Comparison of ENCODE assay signal across 13 cellular contexts in genomic region chr13:49938921-49939320, GRCh38. TPM values are rescaled to one million over a fixed set of nuclear protein-coding genes. Genes with fewer than 3 reads are reported as not detected.
DNase-seq lines count a peak whose midpoint lies in the region; ATAC-seq and TF ChIP-seq lines count a peak whose summit lies in the region.
"Had no signal": no experiment of that assay in that cellular context is flagged by ENCODE, and none has a peak within 500 bp of the region (broad histone marks: within the 10 kb centered on the region; RNA-seq: fewer than 3 reads in every experiment).

No MANE protein-coding gene starts in this region.

- no peak for TF ChIP-seq CTCF in type B pancreatic cell (conservative IDR thresholded peaks at IDR 0.05)

- H3K27me3 ChIP-seq in mucosa of stomach (ENCODE audit: control insufficient read depth, insufficient read depth, low read length) = no peaks in the 10 kb centered on the region

- peak overlapping the region; percentile 57 for H3K4me3 Mint-ChIP-seq in type B pancreatic cell
- H3K4me3 Mint-ChIP-seq: activated CD4-positive, alpha-beta T cell treated with anti-CD3 and anti-CD28 coated beads for 36 hours had no signal

- no peaks in the 10 kb centered on the region for H3K9me3 ChIP-seq in mucosa of stomach (ENCODE audit: control insufficient read depth, low read length)

- H3K4me1 Mint-ChIP-seq in type B pancreatic cell (ENCODE audit: unreplicated experiment) = peaks cover 9% of the 10 kb centered on the region

- no peak overlapping the region for H3K27ac Mint-ChIP-seq in type B pancreatic cell
- H3K27ac Mint-ChIP-seq: activated CD4-positive, alpha-beta T cell treated with anti-CD3 and anti-CD28 coated beads for 36 hours; activated T-helper 2 cell treated with anti-CD3 and anti-CD28 coated beads, Interferon-gamma antibody, Interleukin-2, Interleukin-4, amounts not matched to agents 10 μg/mL and 5 μg/mL and 100 μg/mL, durations not matched to agents 14 hours and 24 hours and 36 hours had no signal

- DNase-seq in Right ventricle myocardium superior = peak; percentile 46
- DNase-seq in cardiac septum (ENCODE audit: low spot score) = no peak
- peak; percentile 10 for DNase-seq in globus pallidus (ENCODE audit: low spot score)
- DNase-seq in type B pancreatic cell (ENCODE audit: extremely low spot score, unreplicated experiment) = no peak
- DNase-seq in NCI-H146 (lab: John Stamatoyannopoulos, UW) = no peak
- no peak for DNase-seq in NCI-H524 (lab: John Stamatoyannopoulos, UW)
- DNase-seq in NCI-H2196 (lab: John Stamatoyannopoulos, UW; ENCODE audit: unreplicated experiment) = no peak
- DNase-seq: 8988T; activated CD4-positive, alpha-beta T cell treated with anti-CD3 and anti-CD28 coated beads for 36 hours; stimulated activated CD4-positive, alpha-beta T cell treated with anti-CD3 and anti-CD28 coated beads, Interleukin-2, amount 100 ng/mL, for 48 hours had no signal

- no peaks in the 10 kb centered on the region for H3K27me3 Mint-ChIP-seq in type B pancreatic cell
- H3K27me3 Mint-ChIP-seq: activated CD4-positive, alpha-beta T cell treated with anti-CD3 and anti-CD28 coated beads for 36 hours had no signal

- no peaks in the 10 kb centered on the region for H3K36me3 ChIP-seq in mucosa of stomach (ENCODE audit: control insufficient read depth, insufficient read depth, low read length)

- H3K36me3 Mint-ChIP-seq in type B pancreatic cell = no peaks in the 10 kb centered on the region

- no peak overlapping the region for H3K4me3 ChIP-seq in mucosa of stomach (ENCODE audit: low read length)

- H3K4me1 ChIP-seq in mucosa of stomach (ENCODE audit: control insufficient read depth, insufficient read depth, low read length) = peaks cover 11% of the 10 kb centered on the region

- intact Hi-C loops in Right ventricle myocardium superior (cut with DNase I) (no loop called here), cardiac septum (cut with DNase I) (loop anchor here (5.0 kb wide), 1 partner anchor 58 kb away; the partner anchor contains the start of gene TRIM13)

- peak overlapping the region; percentile 17 for H3K9ac ChIP-seq in mucosa of stomach (ENCODE audit: low read length)

- no peaks in the 10 kb centered on the region for H3K9me3 Mint-ChIP-seq in type B pancreatic cell
- H3K9me3 Mint-ChIP-seq: activated T-helper 2 cell treated with anti-CD3 and anti-CD28 coated beads, Interferon-gamma antibody, Interleukin-2, Interleukin-4, amounts not matched to agents 10 μg/mL and 5 μg/mL and 100 μg/mL, durations not matched to agents 14 hours and 24 hours and 36 hours had no signal

- ATAC-seq in Right ventricle myocardium superior (ENCODE audit: poor library complexity) = no peak
- ATAC-seq: activated CD4-positive, alpha-beta T cell treated with anti-CD3 and anti-CD28 coated beads for 36 hours; SK-N-SH treated with all-trans-retinoic acid at 6 μM for 48 hours had no signal

RNA-seq across cellular contexts. Expression of gene SPRYD7, which starts 2.8 kb away (rescaled TPM):
- 10.0 TPM for total RNA-seq in Right ventricle myocardium superior
- total RNA-seq in cardiac septum = 13.0 TPM
- 6.0 and 7.0 TPM in 2 replicates for total RNA-seq in type B pancreatic cell (ENCODE audit: low replicate concordance)

RNA-seq across cellular contexts. Expression of gene TRIM13, which starts 57.9 kb away (rescaled TPM):
- total RNA-seq in Right ventricle myocardium superior (22.3 TPM), cardiac septum (19.2 TPM), type B pancreatic cell (ENCODE audit: low replicate concordance) (33.8 and 42.0 TPM in 2 replicates)

Comparison
In these comparisons a context has a peak if more than half of its experiments do, and no peak if none do; other contexts are left out.
1. DNase-seq: peak in Right ventricle myocardium superior (single experiment) and globus pallidus (single experiment); none in cardiac septum (single experiment), type B pancreatic cell (single experiment), NCI-H146 (single experiment), NCI-H524 (0 of 2) and NCI-H2196 (single experiment).